Comparison of ENCODE assay signal across 21 cellular contexts in genomic region chrX:133402830-133403625, GRCh38. TPM values are rescaled to one million over a fixed set of nuclear protein-coding genes. Genes with fewer than 3 reads are reported as not detected.
DNase-seq lines count a peak whose midpoint lies in the region; ATAC-seq and TF ChIP-seq lines count a peak whose summit lies in the region.
"Had no signal": no experiment of that assay in that cellular context is flagged by ENCODE, and none has a peak within 500 bp of the region (broad histone marks: within the 10 kb centered on the region; RNA-seq: fewer than 3 reads in every experiment).

No MANE protein-coding gene starts in this region.

- H3K4me1 Mint-ChIP-seq in stimulated activated naive CD8-positive, alpha-beta T cell treated with anti-CD3 and anti-CD28 coated beads, Interleukin-15, amount 100 ng/mL, for 72 hours: peaks cover 10% of the 10 kb centered on the region
- peaks cover 16% of the 10 kb centered on the region for H3K4me1 Mint-ChIP-seq in neural crest cell

- no peaks in the 10 kb centered on the region for H3K36me3 ChIP-seq in hepatocyte (replicated peaks; ENCODE audit: insufficient read depth, low read depth)

- no peaks in the 10 kb centered on the region for H3K79me2 ChIP-seq in hepatocyte

- H4K20me1 ChIP-seq in hepatocyte (ENCODE audit: insufficient read depth, poor library complexity, severe bottlenecking): no peaks in the 10 kb centered on the region

- H3K4me3 ChIP-seq in astrocyte of the cerebellum (ENCODE audit: low read depth, low read length): no peak overlapping the region
- no peak overlapping the region for H3K4me3 ChIP-seq in hepatocyte
- H3K4me3 ChIP-seq: A549, HAP-1, SK-N-MC had no signal

- no peak overlapping the region for H3K27ac ChIP-seq in hepatocyte
- H3K27ac ChIP-seq: A549, SK-N-MC had no signal

- peaks cover 6% of the 10 kb centered on the region for H3K36me3 Mint-ChIP-seq in neural crest cell (ENCODE audit: low read depth)

- no peaks in the 10 kb centered on the region for H3K9me3 Mint-ChIP-seq in stimulated activated naive CD8-positive, alpha-beta T cell treated with anti-CD3 and anti-CD28 coated beads, Interleukin-15, amount 100 ng/mL, for 72 hours
- H3K9me3 Mint-ChIP-seq in neural crest cell: no peaks in the 10 kb centered on the region
- H3K9me3 Mint-ChIP-seq: CD4-positive, alpha-beta T cell had no signal

- in situ Hi-C loops in astrocyte of the cerebellum (cut with HindIII; ENCODE audit: low sequenced_read_pairs): no loop called here

- no peak overlapping the region for H2AFZ ChIP-seq in hepatocyte

- no peak for ATAC-seq in stimulated activated naive CD8-positive, alpha-beta T cell treated with anti-CD3 and anti-CD28 coated beads, Interleukin-15, amount 100 ng/mL, for 72 hours
- ATAC-seq in stimulated activated naive CD8-positive, alpha-beta T cell treated with anti-CD3 and anti-CD28 coated beads, Interleukin-15, Interleukin-2, amounts not matched to agents 100 U/mL and 50 U/mL, for 24 hours: no peak
- no peak for ATAC-seq in HG03442 (IDR thresholded peaks at IDR 0.05; ENCODE audit: unreplicated experiment)
- ATAC-seq in esophagus mucosa: no peak
- ATAC-seq: A549 had no signal

- H3K4me1 ChIP-seq in hepatocyte (ENCODE audit: insufficient read depth): no peaks in the 10 kb centered on the region
- H3K4me1 ChIP-seq: A549 had no signal

- H3K27me3 Mint-ChIP-seq in stimulated activated naive CD8-positive, alpha-beta T cell treated with anti-CD3 and anti-CD28 coated beads, Interleukin-15, amount 100 ng/mL, for 72 hours: peaks cover 6% of the 10 kb centered on the region
- H3K27me3 Mint-ChIP-seq in neural crest cell (ENCODE audit: low read depth): no peaks in the 10 kb centered on the region
- H3K27me3 Mint-ChIP-seq: CD4-positive, alpha-beta T cell had no signal

- DNase-seq in stimulated activated naive CD8-positive, alpha-beta T cell treated with anti-CD3 and anti-CD28 coated beads, Interleukin-15, amount 100 ng/mL, for 72 hours: no peak
- DNase-seq in stimulated activated naive CD8-positive, alpha-beta T cell treated with anti-CD3 and anti-CD28 coated beads, Interleukin-15, Interleukin-2, amounts not matched to agents 100 U/mL and 50 U/mL, for 24 hours: no peak
- DNase-seq in astrocyte of the cerebellum (ENCODE audit: low read depth): peak; percentile 13
- DNase-seq in neural crest cell (ENCODE audit: low read depth, low spot score): no peak
- no peak for DNase-seq in hepatocyte (ENCODE audit: low spot score)
- DNase-seq: Calu3; CD4-positive, alpha-beta T cell; Kasumi-1; MM.1S; NCI-H1092; NCI-H1436 treated with DMSO at 0.1 percent for 48 hours; NCI-H2029; NCI-H2171 treated with DMSO at 0.1 percent for 48 hours; NCI-H446 treated with DMSO at 0.1 percent for 48 hours; NK-92 treated with Interleukin-12 subunit alpha and Interleukin-12 subunit beta, amount 100 ng/mL, for 24 hours; Right ventricle myocardium superior had no signal

- H3K4me2 ChIP-seq in hepatocyte: no peak overlapping the region
- H3K4me2 ChIP-seq: A549 had no signal

- TF ChIP-seq CTCF in astrocyte of the cerebellum (IDR thresholded peaks at IDR 0.05; ENCODE audit: low read depth, low read length, missing control alignments) (no peak), neural crest cell (conservative IDR thresholded peaks at IDR 0.05) (no peak), hepatocyte (IDR thresholded peaks at IDR 0.05; ENCODE audit: poor library complexity) (no peak)

- no peaks in the 10 kb centered on the region for H3K9me2 ChIP-seq in hepatocyte (replicated peaks; ENCODE audit: insufficient read depth)

- H3K4me3 Mint-ChIP-seq in stimulated activated naive CD8-positive, alpha-beta T cell treated with anti-CD3 and anti-CD28 coated beads, Interleukin-15, amount 100 ng/mL, for 72 hours: no peak overlapping the region
- H3K4me3 Mint-ChIP-seq in neural crest cell: no peak overlapping the region
- H3K4me3 Mint-ChIP-seq: CD4-positive, alpha-beta T cell had no signal

- WGBS in hepatocyte (ENCODE audit: low lambda C conversion rate, missing lambda C conversion rate): 81% methylated on average over 10 of the region's 10 CpGs

- H3K9me3 ChIP-seq in hepatocyte (ENCODE audit: low read depth): no peaks in the 10 kb centered on the region
- H3K9me3 ChIP-seq: A549, HAP-1 had no signal

- no peaks in the 10 kb centered on the region for H3K27me3 ChIP-seq in hepatocyte

- peak overlapping the region; percentile 74 to 77 for H3K27ac Mint-ChIP-seq in stimulated activated naive CD8-positive, alpha-beta T cell treated with anti-CD3 and anti-CD28 coated beads, Interleukin-15, amount 100 ng/mL, for 72 hours
- peak overlapping the region; percentile 47 for H3K27ac Mint-ChIP-seq in neural crest cell (ENCODE audit: unreplicated experiment)
- H3K27ac Mint-ChIP-seq: CD4-positive, alpha-beta T cell had no signal

RNA-seq across cellular contexts. Expression of gene GPC4, which starts 12.3 kb away (rescaled TPM):
- total RNA-seq in neural crest cell (21.1 and 22.3 TPM in 2 replicates), hepatocyte (9.2 and 11.8 TPM in 2 replicates), esophagus mucosa (2.7 TPM)
- 15.6 and 16.0 TPM in 2 replicates for polyA plus RNA-seq in hepatocyte
- total RNA-seq: CD4-positive, alpha-beta T cell had no signal
